Comparison of ENCODE assay signal across 14 cellular contexts in genomic region chr13:113176292-113176691, GRCh38. TPM values are rescaled to one million over a fixed set of nuclear protein-coding genes. Genes with fewer than 3 reads are reported as not detected.
DNase-seq lines count a peak whose midpoint lies in the region; ATAC-seq, FAIRE-seq and TF ChIP-seq lines count a peak whose summit lies in the region.
"Had no signal": no experiment of that assay in that cellular context is flagged by ENCODE, and none has a peak within 500 bp of the region (broad histone marks: within the 10 kb centered on the region; RNA-seq: fewer than 3 reads in every experiment).

No MANE protein-coding gene starts in this region.

- H3K27me3 Mint-ChIP-seq in activated CD4-positive, alpha-beta T cell treated with anti-CD3 and anti-CD28 coated beads for 36 hours = no peaks in the 10 kb centered on the region

- peak; percentile 66 for ATAC-seq in activated CD4-positive, alpha-beta T cell treated with anti-CD3 and anti-CD28 coated beads for 36 hours
- ATAC-seq: Panc1 had no signal

- peaks cover 10% of the 10 kb centered on the region for H3K4me1 Mint-ChIP-seq in activated CD4-positive, alpha-beta T cell treated with anti-CD3 and anti-CD28 coated beads for 36 hours

- peak in 74 of 76 experiments; percentile 3 to 88 (median 70) for DNase-seq in HUDEP-2 (lab: John Stamatoyannopoulos, UW; ENCODE audit: unreplicated experiment in 76 of 76)
- DNase-seq in activated CD4-positive, alpha-beta T cell treated with anti-CD3 and anti-CD28 coated beads for 36 hours = peak; percentile 53
- DNase-seq in central memory CD4-positive, alpha-beta T cell = peak; percentile 73
- peak in 2 of 3 experiments; percentile 45 to 56 for DNase-seq in stimulated activated CD4-positive, alpha-beta T cell treated with anti-CD3 and anti-CD28 coated beads, TNF-alpha, amount 100 ng/mL, for 4 hours (ENCODE audit: low read depth in 3 of 3)
- no peak for DNase-seq in adrenal gland
- no peak for DNase-seq in ACHN
- no peak for DNase-seq in HTR-8/SVneo (ENCODE audit: insufficient read length, low spot score)
- DNase-seq in AG08396 (ENCODE audit: low spot score) = no peak
- DNase-seq: H7, kidney, NCI-H1417 had no signal

- no peak overlapping the region for H3K27ac ChIP-seq in adrenal gland
- H3K27ac ChIP-seq: epithelial cell of prostate, prostate gland had no signal

- no peaks in the 10 kb centered on the region for H3K27me3 ChIP-seq in adrenal gland

- no peaks in the 10 kb centered on the region for H3K9me3 Mint-ChIP-seq in activated CD4-positive, alpha-beta T cell treated with anti-CD3 and anti-CD28 coated beads for 36 hours (ENCODE audit: low read depth)

- peaks cover 0 to 67% of the 10 kb centered on the region in 2 donors for H3K36me3 ChIP-seq in adrenal gland (replicated peaks in 1 of 2)

- no peak for FAIRE-seq in HTR-8/SVneo (lab: Jason Lieb, UNC)
- FAIRE-seq: kidney had no signal

- H3K27ac Mint-ChIP-seq in activated CD4-positive, alpha-beta T cell treated with anti-CD3 and anti-CD28 coated beads for 36 hours = peak overlapping the region; percentile 87

- WGBS in adrenal gland, 4 donors = 50 to 68% (median 63%) methylated on average over 2 to 5 of the region's 5 CpGs

- H3K4me3 Mint-ChIP-seq in activated CD4-positive, alpha-beta T cell treated with anti-CD3 and anti-CD28 coated beads for 36 hours = no peak overlapping the region

- CTCF ChIA-PET in activated CD4-positive, alpha-beta T cell treated with anti-CD3 and anti-CD28 coated beads for 36 hours (lab: Charles Lee) = interaction anchor here (0.9 to 1.0 kb wide), 2 partner anchors 12 to 14 kb away, joined by 3 read pairs; no protein-coding TSS in a partner anchor

- H3K4me3 ChIP-seq in adrenal gland = no peak overlapping the region
- H3K4me3 ChIP-seq: prostate gland had no signal

- in situ Hi-C loops in ACHN (cut with HindIII; ENCODE audit: low pct_ligation_motif_present, low pct_unique_long_range_greater_than_20kb, low sequenced_read_pairs) = no loop called here

- intact Hi-C loops in activated CD4-positive, alpha-beta T cell treated with anti-CD3 and anti-CD28 coated beads for 36 hours (cut with DNase I, micrococcal nuclease) = no loop called here
- intact Hi-C loops in adrenal gland (cut with DNase I) = no loop called here

- TF ChIP-seq CTCF in adrenal gland (IDR thresholded peaks at IDR 0.05) = no peak

- no peaks in the 10 kb centered on the region for H3K4me1 ChIP-seq in adrenal gland (replicated peaks in 1 of 2)
- H3K4me1 ChIP-seq: prostate gland had no signal

- no peak for TF ChIP-seq POLR2A in adrenal gland (IDR thresholded peaks at IDR 0.05)

- H3K36me3 Mint-ChIP-seq in activated CD4-positive, alpha-beta T cell treated with anti-CD3 and anti-CD28 coated beads for 36 hours (ENCODE audit: low read depth) = peaks cover 67% of the 10 kb centered on the region

- no peaks in the 10 kb centered on the region for H3K9me3 ChIP-seq in adrenal gland (replicated peaks in 1 of 3)
- H3K9me3 ChIP-seq: prostate gland had no signal

- POLR2A ChIA-PET in activated CD4-positive, alpha-beta T cell treated with anti-CD3 and anti-CD28 coated beads for 36 hours (lab: Charles Lee) = no interaction called here

RNA-seq across cellular contexts. Expression of gene PROZ, which starts 17.8 kb away (rescaled TPM):
- not detected for total RNA-seq in activated CD4-positive, alpha-beta T cell treated with anti-CD3 and anti-CD28 coated beads for 36 hours
- not detected for total RNA-seq in adrenal gland
- not detected for polyA plus RNA-seq in adrenal gland
- total RNA-seq: H7, kidney, prostate gland had no signal

RNA-seq across cellular contexts. Expression of gene PCID2, which starts 32.2 kb away (rescaled TPM):
- 10 to 100 TPM; 66.7 to 72.8 TPM for total RNA-seq in activated CD4-positive, alpha-beta T cell treated with anti-CD3 and anti-CD28 coated beads for 36 hours
- total RNA-seq in adrenal gland = 10 to 100 TPM; 26.4 to 72.9 (median 43.5) TPM
- 10 to 100 TPM; 44.8 to 49.6 (median 47.2) TPM for polyA plus RNA-seq in adrenal gland

RNA-seq across cellular contexts. Expression of gene CUL4A, which starts 33.1 kb away (rescaled TPM):
- 10 to 100 TPM; 81.7 to 87.4 TPM for total RNA-seq in activated CD4-positive, alpha-beta T cell treated with anti-CD3 and anti-CD28 coated beads for 36 hours
- total RNA-seq in adrenal gland = 10 to 100 TPM; 53.5 to 90.4 (median 58.7) TPM
- polyA plus RNA-seq in adrenal gland = 10 to 100 TPM; 27.6 to 62.8 (median 40.3) TPM

RNA-seq across cellular contexts. Expression of gene F10, which starts 53.7 kb away (rescaled TPM):
- not detected for total RNA-seq in activated CD4-positive, alpha-beta T cell treated with anti-CD3 and anti-CD28 coated beads for 36 hours
- 10 to 100 TPM in 6 of 8 donors, 1 to 10 TPM in 2; 4.4 to 54.4 (median 12.6) TPM for total RNA-seq in adrenal gland
- 10 to 100 TPM in 2 of 3 donors, 1 to 10 TPM in 1; 6.1 to 81.8 (median 48.3) TPM for polyA plus RNA-seq in adrenal gland

Comparison
In these comparisons a context has a peak if more than half of its experiments do, and no peak if none do; other contexts are left out.
1. DNase-seq: peak in HUDEP-2 (74 of 76), activated CD4-positive, alpha-beta T cell treated with anti-CD3 and anti-CD28 coated beads for 36 hours (single experiment), central memory CD4-positive, alpha-beta T cell (single experiment) and stimulated activated CD4-positive, alpha-beta T cell treated with anti-CD3 and anti-CD28 coated beads, TNF-alpha, amount 100 ng/mL, for 4 hours (2 of 3); none in adrenal gland (0 of 7), ACHN (single experiment), HTR-8/SVneo (single experiment) and AG08396 (single experiment).